Comparison of ENCODE assay signal across 27 cellular contexts in genomic region chr11:70242885-70243284, GRCh38. TPM values are rescaled to one million over a fixed set of nuclear protein-coding genes. Genes with fewer than 3 reads are reported as not detected.
A peak's percentile ranks its signal among the peaks of the same experiment; 100 is the strongest.
DNase-seq lines count a peak whose midpoint lies in the region; ATAC-seq, FAIRE-seq and TF ChIP-seq lines count a peak whose summit lies in the region.
"Had no signal": no experiment of that assay in that cellular context is flagged by ENCODE, and none has a peak within 500 bp of the region (broad histone marks: within the 10 kb centered on the region; RNA-seq: fewer than 3 reads in every experiment).

No MANE protein-coding gene starts in this region.

- H3K9me2 ChIP-seq in PC-9 (ENCODE audit: insufficient read depth), result no peaks in the 10 kb centered on the region
- H3K9me2 ChIP-seq: SK-N-SH had no signal

- BruUV-seq in PC-9 (replicated peaks; lab: Mats Ljungman, UMichigan), result no TSS peak

- TF ChIP-seq CTCF in PC-9 (conservative IDR thresholded peaks at IDR 0.05), result no peak
- TF ChIP-seq CTCF in chondrocyte (IDR thresholded peaks at IDR 0.05), result no peak

- H3K27ac ChIP-seq in PC-9 (peak overlapping the region; percentile 83), mesendoderm (ENCODE audit: low read depth, low read length) (no peak overlapping the region), small intestine (ENCODE audit: low read depth in 1 of 2, low read length in 1 of 2) (no peak overlapping the region)
- H3K27ac ChIP-seq: BLaER1 treated with 17β-estradiol and CSF1 and Interleukin-3, amounts not matched to agents 10 nM and 100 nM; KMS-11; Peyer's patch had no signal

- DNase-seq in PC-9 (peak; percentile 42 to 64), chondrocyte (ENCODE audit: low spot score) (no peak), mesendoderm (peak; percentile 51), urothelium cell line (ENCODE audit: low spot score) (no peak), small intestine (no peak), NCI-H2107 (lab: John Stamatoyannopoulos, UW) (no peak)
- DNase-seq: AML-193; CD4-positive, alpha-beta T cell; H9; IMR-90; NCI-H1048; NCI-H1417; NCI-H1694; NCI-H2029 treated with DMSO at 0.1 percent for 48 hours; NCI-H2171; NCI-H226; NCI-H510A; NCI-H69; Peyer's patch; SIG-M5; SK-N-SH had no signal

- H3K4me1 Mint-ChIP-seq in chondrocyte (ENCODE audit: low read depth), result peaks cover 45% of the 10 kb centered on the region

- no peaks in the 10 kb centered on the region for H3K27me3 ChIP-seq in PC-9 (ENCODE audit: insufficient read depth, low read depth)
- no peaks in the 10 kb centered on the region for H3K27me3 ChIP-seq in mesendoderm (ENCODE audit: insufficient read depth, low read length, poor library complexity)
- H3K27me3 ChIP-seq in small intestine (ENCODE audit: control insufficient read depth in 2 of 2, insufficient read depth in 2 of 2, low read length in 2 of 2), result peaks cover 0 to 3% of the 10 kb centered on the region in 2 donors
- H3K27me3 ChIP-seq: BLaER1 treated with 17β-estradiol and CSF1 and Interleukin-3, amounts not matched to agents 10 nM and 100 nM; Peyer's patch had no signal

- H3K36me3 Mint-ChIP-seq in chondrocyte (ENCODE audit: low read depth), result peaks cover 2% of the 10 kb centered on the region

- H2BK15ac ChIP-seq in mesendoderm (replicated peaks; ENCODE audit: low read depth), result no peak overlapping the region

- no peaks in the 10 kb centered on the region; the same call in 1 of the 2 replicates for H4K20me1 ChIP-seq in PC-9 (ENCODE audit: insufficient read depth)
- H4K20me1 ChIP-seq: BLaER1 treated with 17β-estradiol and CSF1 and Interleukin-3, amounts not matched to agents 10 nM and 100 nM had no signal

- H4K5ac ChIP-seq in mesendoderm (ENCODE audit: low read length), result no peak overlapping the region

- no peaks in the 10 kb centered on the region for H3K27me3 Mint-ChIP-seq in chondrocyte (ENCODE audit: low read depth)

- FAIRE-seq in urothelium cell line (lab: Jason Lieb, UNC) (peak; percentile 23), small intestine (lab: Jason Lieb, UNC) (no peak)
- FAIRE-seq: A549, G401.6 had no signal

- CTCF ChIA-PET in PC-9 (lab: Charles Lee), result interaction anchor here (0.7 kb wide), 1 partner anchor 146 kb away, joined by 4 read pairs; no protein-coding TSS in a partner anchor

- H3K9me3 ChIP-seq in PC-9 (ENCODE audit: insufficient read depth, low read depth) (no peaks in the 10 kb centered on the region), small intestine (ENCODE audit: control insufficient read depth, low read depth) (no peaks in the 10 kb centered on the region)
- H3K9me3 ChIP-seq: A549, Peyer's patch, SK-N-SH had no signal

- H3K79me1 ChIP-seq in mesendoderm (ENCODE audit: low read length), result no peaks in the 10 kb centered on the region

- H3F3A ChIP-seq in PC-9 (ENCODE audit: insufficient read depth, low read depth), result peaks cover 34% of the 10 kb centered on the region

- H3K79me2 ChIP-seq in PC-9 (ENCODE audit: low read depth) (peaks cover 8% of the 10 kb centered on the region; the same call in 1 of the 2 replicates), mesendoderm (ENCODE audit: control insufficient read depth, insufficient read depth, low read length) (no peaks in the 10 kb centered on the region)

- no peak overlapping the region for H3K9ac ChIP-seq in mesendoderm (ENCODE audit: low read length)
- H3K9ac ChIP-seq: BLaER1 treated with 17β-estradiol and CSF1 and Interleukin-3, amounts not matched to agents 10 nM and 100 nM; KMS-11; SK-N-SH had no signal

- H3K4me1 ChIP-seq in PC-9 (replicated peaks; ENCODE audit: insufficient read depth), result peaks cover 40% of the 10 kb centered on the region
- no peaks in the 10 kb centered on the region for H3K4me1 ChIP-seq in mesendoderm (ENCODE audit: control insufficient read depth, low read depth, low read length)
- H3K4me1 ChIP-seq in small intestine (ENCODE audit: control insufficient read depth in 2 of 2, insufficient read depth in 1 of 2, low read depth in 1 of 2, low read length in 1 of 2), result peaks cover 0 to 2% of the 10 kb centered on the region in 2 donors
- H3K4me1 ChIP-seq: Peyer's patch had no signal

- ATAC-seq in HG03571 (IDR thresholded peaks at IDR 0.05; ENCODE audit: unreplicated experiment), result no peak
- ATAC-seq: GM23338 had no signal

- peaks cover 3% of the 10 kb centered on the region for H3K9me3 Mint-ChIP-seq in chondrocyte (ENCODE audit: low read depth)
- H3K9me3 Mint-ChIP-seq: CD4-positive, alpha-beta T cell; GM23338; H9 had no signal

- no CpG with 5 or more reads among the region's 4 CpGs for WGBS in mesendoderm (ENCODE audit: extremely low coverage, insufficient coverage, low lambda C conversion rate)
- 62 to 73% (median 70%) methylated on average over 4 of the region's 4 CpGs for WGBS in small intestine, 3 donors

- H3K36me3 ChIP-seq in PC-9 (ENCODE audit: low read depth) (no peaks in the 10 kb centered on the region), mesendoderm (ENCODE audit: control insufficient read depth, insufficient read depth, low read length) (no peaks in the 10 kb centered on the region), small intestine (ENCODE audit: control insufficient read depth in 2 of 2, insufficient read depth in 2 of 2, low read length in 2 of 2) (no peaks in the 10 kb centered on the region)
- H3K36me3 ChIP-seq: BLaER1 treated with 17β-estradiol and CSF1 and Interleukin-3, amounts not matched to agents 10 nM and 100 nM; Peyer's patch had no signal

- H3K18ac ChIP-seq in mesendoderm (ENCODE audit: low read length), result no peak overlapping the region

- peak overlapping the region; percentile 30; the same call in 1 of the 2 replicates for H3K4me3 ChIP-seq in PC-9
- H3K4me3 ChIP-seq in mesendoderm (ENCODE audit: low read length), result no peak overlapping the region
- H3K4me3 ChIP-seq in small intestine (ENCODE audit: low read depth in 1 of 2, low read length in 2 of 2), result no peak overlapping the region
- H3K4me3 ChIP-seq: A549; BLaER1 treated with 17β-estradiol and CSF1 and Interleukin-3, amounts not matched to agents 10 nM and 100 nM; GM23338; Peyer's patch had no signal

- H3K4ac ChIP-seq in mesendoderm (ENCODE audit: low read depth, low read length), result no peak overlapping the region

- intact Hi-C loops in PC-9 (cut with micrococcal nuclease; ENCODE audit: unreplicated experiment), result loop anchor here (5.0 kb wide), 2 partner anchors 41 to 161 kb away; partner anchors contain the start of gene FADD

- H3K4me2 ChIP-seq in PC-9, result peak overlapping the region; percentile 69
- H3K4me2 ChIP-seq in mesendoderm (ENCODE audit: low read length), result no peak overlapping the region
- H3K4me2 ChIP-seq: BLaER1 treated with 17β-estradiol and CSF1 and Interleukin-3, amounts not matched to agents 10 nM and 100 nM; GM23338; KMS-11; SK-N-SH had no signal

- H3K56ac ChIP-seq in mesendoderm (ENCODE audit: low read length), result no peak overlapping the region

- no peak overlapping the region for H2AFZ ChIP-seq in PC-9
- H2AFZ ChIP-seq: GM23338 had no signal

- H2BK120ac ChIP-seq in mesendoderm (ENCODE audit: low read depth, low read length), result no peak overlapping the region

- peak overlapping the region; percentile 60 for H3K27ac Mint-ChIP-seq in chondrocyte (ENCODE audit: unreplicated experiment)
- H3K27ac Mint-ChIP-seq: CD4-positive, alpha-beta T cell; GM23338 had no signal

- H3K4me3 Mint-ChIP-seq in chondrocyte (ENCODE audit: unreplicated experiment), result no peak overlapping the region
- H3K4me3 Mint-ChIP-seq: CD4-positive, alpha-beta T cell; GM23338; H9 had no signal

- H2BK5ac ChIP-seq in mesendoderm (ENCODE audit: low read length), result no peak overlapping the region

- H2AK5ac ChIP-seq in mesendoderm (ENCODE audit: low read length), result no peak overlapping the region

- POLR2A ChIA-PET in PC-9 (lab: Charles Lee; ENCODE audit: unreplicated experiment), result interaction anchor here (0.6 kb wide), 2 partner anchors 16 to 28 kb away, joined by 3 read pairs; no protein-coding TSS in a partner anchor

- no peak overlapping the region for H3K23ac ChIP-seq in mesendoderm (ENCODE audit: low read length)

- H4K8ac ChIP-seq in mesendoderm (ENCODE audit: low read depth, low read length), result no peak overlapping the region

RNA-seq across cellular contexts. Expression of gene PPFIA1, which starts 27.6 kb away (rescaled TPM):
- 81.1 and 86.8 TPM in 2 replicates for total RNA-seq in PC-9 (2021)
- 60.2 to 63.5 TPM (median 62.6 TPM) in 3 replicates for total RNA-seq in chondrocyte
- polyA plus RNA-seq in mesendoderm (2013, experiment 1 of 2), result 43.8 TPM
- 45.8 TPM for polyA plus RNA-seq in mesendoderm (2013, experiment 2 of 2)
- polyA plus RNA-seq in small intestine, result 10 to 100 TPM; 17.8 to 27.3 (median 23.2) TPM

RNA-seq across cellular contexts. Expression of gene FADD, which starts 39.8 kb away (rescaled TPM):
- total RNA-seq in PC-9 (2021), result 47.8 and 50.5 TPM in 2 replicates
- total RNA-seq in chondrocyte, result 23.2 to 26.8 TPM (median 26.2 TPM) in 3 replicates
- polyA plus RNA-seq in mesendoderm (2013, experiment 1 of 2), result 40.9 TPM
- 40.4 TPM for polyA plus RNA-seq in mesendoderm (2013, experiment 2 of 2)
- 10 to 100 TPM; 29.5 to 32.7 (median 30.6) TPM for polyA plus RNA-seq in small intestine

Comparison
In these comparisons a context has a peak if more than half of its experiments do, and no peak if none do; other contexts are left out.
1. DNase-seq: peak in PC-9 (2 of 2) and mesendoderm (single experiment); none in chondrocyte (single experiment), urothelium cell line (single experiment), small intestine (single experiment) and NCI-H2107 (single experiment).